Comparison of ENCODE assay signal across 8 cellular contexts in genomic region chr2:11746376-11746806, GRCh38. TPM values are rescaled to one million over a fixed set of nuclear protein-coding genes. Genes with fewer than 3 reads are reported as not detected.
DNase-seq lines count a peak whose midpoint lies in the region; ATAC-seq and TF ChIP-seq lines count a peak whose summit lies in the region.

A gene with protein sequence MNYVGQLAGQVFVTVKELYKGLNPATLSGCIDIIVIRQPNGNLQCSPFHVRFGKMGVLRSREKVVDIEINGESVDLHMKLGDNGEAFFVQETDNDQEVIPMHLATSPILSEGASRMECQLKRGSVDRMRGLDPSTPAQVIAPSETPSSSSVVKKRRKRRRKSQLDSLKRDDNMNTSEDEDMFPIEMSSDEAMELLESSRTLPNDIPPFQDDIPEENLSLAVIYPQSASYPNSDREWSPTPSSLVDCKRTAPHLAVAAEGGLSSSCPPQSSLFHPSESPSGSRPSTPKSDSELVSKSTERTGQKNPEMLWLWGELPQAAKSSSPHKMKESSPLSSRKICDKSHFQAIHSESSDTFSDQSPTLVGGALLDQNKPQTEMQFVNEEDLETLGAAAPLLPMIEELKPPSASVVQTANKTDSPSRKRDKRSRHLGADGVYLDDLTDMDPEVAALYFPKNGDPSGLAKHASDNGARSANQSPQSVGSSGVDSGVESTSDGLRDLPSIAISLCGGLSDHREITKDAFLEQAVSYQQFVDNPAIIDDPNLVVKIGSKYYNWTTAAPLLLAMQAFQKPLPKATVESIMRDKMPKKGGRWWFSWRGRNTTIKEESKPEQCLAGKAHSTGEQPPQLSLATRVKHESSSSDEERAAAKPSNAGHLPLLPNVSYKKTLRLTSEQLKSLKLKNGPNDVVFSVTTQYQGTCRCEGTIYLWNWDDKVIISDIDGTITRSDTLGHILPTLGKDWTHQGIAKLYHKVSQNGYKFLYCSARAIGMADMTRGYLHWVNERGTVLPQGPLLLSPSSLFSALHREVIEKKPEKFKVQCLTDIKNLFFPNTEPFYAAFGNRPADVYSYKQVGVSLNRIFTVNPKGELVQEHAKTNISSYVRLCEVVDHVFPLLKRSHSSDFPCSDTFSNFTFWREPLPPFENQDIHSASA (plus strand): TSS chr2:11746632. CDS start chr2:11765542, 18,910 bp downstream.

- H3K4me3 ChIP-seq in astrocyte of the cerebellum (ENCODE audit: low read depth, low read length) (peak within 1 kb of the TSS; percentile 82), aorta (ENCODE audit: low read length in 2 of 2) (peak within 1 kb of the TSS; percentile 44 to 95)

- in situ Hi-C loops in astrocyte of the cerebellum (cut with HindIII; ENCODE audit: low sequenced_read_pairs): no loop called here

- WGBS in aorta, 2 donors: 0 to 1% methylated on average over 24 to 49 of the region's 49 CpGs

- no peaks in the 10 kb centered on the region for H3K27me3 ChIP-seq in aorta (ENCODE audit: control insufficient read depth in 1 of 2, insufficient read depth in 2 of 2, low read length in 1 of 2)

- peak within 1 kb of the TSS in 1 of 2 donors; percentile 65 for H3K27ac ChIP-seq in aorta (ENCODE audit: low read depth in 1 of 2, low read length in 2 of 2)

- intact Hi-C loops in aorta (cut with DNase I): loop anchor here (2.0 to 5.0 kb wide), 3 partner anchors 34 to 54 kb away; no protein-coding TSS in a partner anchor

- TF ChIP-seq CTCF in astrocyte of the cerebellum (IDR thresholded peaks at IDR 0.05; ENCODE audit: low read depth, low read length, missing control alignments): no peak

- peaks cover 0 to 5% of the 10 kb centered on the region in 2 donors for H3K4me1 ChIP-seq in aorta (ENCODE audit: control insufficient read depth in 1 of 2, insufficient read depth in 2 of 2, low read length in 2 of 2)

- no peaks in the 10 kb centered on the region for H3K36me3 ChIP-seq in aorta (ENCODE audit: control insufficient read depth in 1 of 2, insufficient read depth in 2 of 2, low read length in 1 of 2)

- H3K9me3 ChIP-seq in aorta (ENCODE audit: control insufficient read depth, low read length): no peaks in the 10 kb centered on the region

- ATAC-seq in HG02798 (IDR thresholded peaks at IDR 0.05; ENCODE audit: poor library complexity, unreplicated experiment) (peak; percentile 62), aorta (ENCODE audit: low FRiP score) (peak; percentile 92)

- peak; percentile 71 for DNase-seq in NCI-H1694 (lab: John Stamatoyannopoulos, UW)
- DNase-seq in T1000 (lab: John Stamatoyannopoulos, UW): peak; percentile 75
- DNase-seq in astrocyte of the cerebellum (ENCODE audit: low read depth): peak; percentile 49
- DNase-seq in hepatic stellate cell (ENCODE audit: low spot score): peak; percentile 93
- DNase-seq in retina: peak; percentile 66
- peak; percentile 91 to 96 for DNase-seq in aorta

- TF ChIP-seq POLR2A in GM15510 (IDR thresholded peaks at IDR 0.05; ENCODE audit: borderline replicate concordance, extremely low read depth, insufficient read length): peak; percentile 94

RNA-seq across cellular contexts. Expression of the gene that starts here (rescaled TPM):
- 10 to 100 TPM; 32.8 to 54.0 TPM for total RNA-seq in aorta
- 10 to 100 TPM in 1 of 2 donors, 1 to 10 TPM in 1; 4.4 to 13.3 TPM for polyA plus RNA-seq in aorta
